In the genomic region with DNA sequence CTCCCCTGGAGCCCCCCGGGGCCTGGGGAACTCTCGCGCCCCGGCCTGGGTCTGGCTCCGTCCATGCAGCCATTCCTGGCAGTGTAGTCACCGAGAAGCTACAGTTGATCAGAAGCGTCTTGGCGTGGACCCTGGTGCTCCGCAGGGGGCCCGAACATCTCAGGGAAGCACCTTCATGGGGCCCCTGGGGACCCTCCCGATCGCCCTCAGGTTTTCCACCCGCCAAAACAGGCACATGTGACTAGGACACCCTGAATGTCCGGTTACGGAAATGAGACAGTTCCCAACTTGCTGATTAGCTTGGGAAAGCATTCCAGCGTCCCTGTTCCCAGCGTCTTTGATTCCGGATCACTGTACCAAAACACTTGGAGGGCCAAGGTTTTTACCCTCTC, we compare ENCODE assay signal across 1 cellular context.
TF ChIP-seq lines count a peak whose summit lies in the region.

No MANE protein-coding gene starts in this region.

TF ChIP-seq in GM23338, 12 proteins besides CTCF, POLR2A, EP300 and RAD21 (continued from another document):
- TF ChIP-seq, protein P1, sequence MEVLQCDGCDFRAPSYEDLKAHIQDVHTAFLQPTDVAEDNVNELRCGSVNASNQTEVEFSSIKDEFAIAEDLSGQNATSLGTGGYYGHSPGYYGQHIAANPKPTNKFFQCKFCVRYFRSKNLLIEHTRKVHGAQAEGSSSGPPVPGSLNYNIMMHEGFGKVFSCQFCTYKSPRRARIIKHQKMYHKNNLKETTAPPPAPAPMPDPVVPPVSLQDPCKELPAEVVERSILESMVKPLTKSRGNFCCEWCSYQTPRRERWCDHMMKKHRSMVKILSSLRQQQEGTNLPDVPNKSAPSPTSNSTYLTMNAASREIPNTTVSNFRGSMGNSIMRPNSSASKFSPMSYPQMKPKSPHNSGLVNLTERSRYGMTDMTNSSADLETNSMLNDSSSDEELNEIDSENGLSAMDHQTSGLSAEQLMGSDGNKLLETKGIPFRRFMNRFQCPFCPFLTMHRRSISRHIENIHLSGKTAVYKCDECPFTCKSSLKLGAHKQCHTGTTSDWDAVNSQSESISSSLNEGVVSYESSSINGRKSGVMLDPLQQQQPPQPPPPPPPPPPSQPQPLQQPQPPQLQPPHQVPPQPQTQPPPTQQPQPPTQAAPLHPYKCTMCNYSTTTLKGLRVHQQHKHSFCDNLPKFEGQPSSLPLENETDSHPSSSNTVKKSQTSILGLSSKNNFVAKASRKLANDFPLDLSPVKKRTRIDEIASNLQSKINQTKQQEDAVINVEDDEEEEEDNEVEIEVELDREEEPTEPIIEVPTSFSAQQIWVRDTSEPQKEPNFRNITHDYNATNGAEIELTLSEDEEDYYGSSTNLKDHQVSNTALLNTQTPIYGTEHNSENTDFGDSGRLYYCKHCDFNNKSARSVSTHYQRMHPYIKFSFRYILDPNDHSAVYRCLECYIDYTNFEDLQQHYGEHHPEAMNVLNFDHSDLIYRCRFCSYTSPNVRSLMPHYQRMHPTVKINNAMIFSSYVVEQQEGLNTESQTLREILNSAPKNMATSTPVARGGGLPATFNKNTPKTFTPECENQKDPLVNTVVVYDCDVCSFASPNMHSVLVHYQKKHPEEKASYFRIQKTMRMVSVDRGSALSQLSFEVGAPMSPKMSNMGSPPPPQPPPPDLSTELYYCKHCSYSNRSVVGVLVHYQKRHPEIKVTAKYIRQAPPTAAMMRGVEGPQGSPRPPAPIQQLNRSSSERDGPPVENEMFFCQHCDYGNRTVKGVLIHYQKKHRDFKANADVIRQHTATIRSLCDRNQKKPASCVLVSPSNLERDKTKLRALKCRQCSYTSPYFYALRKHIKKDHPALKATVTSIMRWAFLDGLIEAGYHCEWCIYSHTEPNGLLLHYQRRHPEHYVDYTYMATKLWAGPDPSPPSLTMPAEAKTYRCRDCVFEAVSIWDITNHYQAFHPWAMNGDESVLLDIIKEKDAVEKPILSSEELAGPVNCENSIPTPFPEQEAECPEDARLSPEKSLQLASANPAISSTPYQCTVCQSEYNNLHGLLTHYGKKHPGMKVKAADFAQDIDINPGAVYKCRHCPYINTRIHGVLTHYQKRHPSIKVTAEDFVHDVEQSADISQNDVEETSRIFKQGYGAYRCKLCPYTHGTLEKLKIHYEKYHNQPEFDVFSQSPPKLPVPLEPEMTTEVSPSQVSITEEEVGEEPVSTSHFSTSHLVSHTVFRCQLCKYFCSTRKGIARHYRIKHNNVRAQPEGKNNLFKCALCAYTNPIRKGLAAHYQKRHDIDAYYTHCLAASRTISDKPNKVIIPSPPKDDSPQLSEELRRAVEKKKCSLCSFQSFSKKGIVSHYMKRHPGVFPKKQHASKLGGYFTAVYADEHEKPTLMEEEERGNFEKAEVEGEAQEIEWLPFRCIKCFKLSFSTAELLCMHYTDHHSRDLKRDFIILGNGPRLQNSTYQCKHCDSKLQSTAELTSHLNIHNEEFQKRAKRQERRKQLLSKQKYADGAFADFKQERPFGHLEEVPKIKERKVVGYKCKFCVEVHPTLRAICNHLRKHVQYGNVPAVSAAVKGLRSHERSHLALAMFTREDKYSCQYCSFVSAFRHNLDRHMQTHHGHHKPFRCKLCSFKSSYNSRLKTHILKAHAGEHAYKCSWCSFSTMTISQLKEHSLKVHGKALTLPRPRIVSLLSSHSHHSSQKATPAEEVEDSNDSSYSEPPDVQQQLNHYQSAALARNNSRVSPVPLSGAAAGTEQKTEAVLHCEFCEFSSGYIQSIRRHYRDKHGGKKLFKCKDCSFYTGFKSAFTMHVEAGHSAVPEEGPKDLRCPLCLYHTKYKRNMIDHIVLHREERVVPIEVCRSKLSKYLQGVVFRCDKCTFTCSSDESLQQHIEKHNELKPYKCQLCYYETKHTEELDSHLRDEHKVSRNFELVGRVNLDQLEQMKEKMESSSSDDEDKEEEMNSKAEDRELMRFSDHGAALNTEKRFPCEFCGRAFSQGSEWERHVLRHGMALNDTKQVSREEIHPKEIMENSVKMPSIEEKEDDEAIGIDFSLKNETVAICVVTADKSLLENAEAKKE (CRISPR knock-in tag; IDR thresholded peaks at IDR 0.05): no peak
- TF ChIP-seq NANOG (IDR thresholded peaks at IDR 0.05; ENCODE audit: borderline replicate concordance) (no peak), ZNF331 (CRISPR knock-in tag; IDR thresholded peaks at IDR 0.05; ENCODE audit: low read depth) (no peak), EZH2phosphoT487 (IDR thresholded peaks at IDR 0.05; ENCODE audit: unreplicated experiment) (no peak), ZNF114 (CRISPR knock-in tag; IDR thresholded peaks at IDR 0.05) (no peak), EZH2 (IDR thresholded peaks at IDR 0.05; ENCODE audit: low read depth, unreplicated experiment) (no peak), STAT1 (IDR thresholded peaks at IDR 0.05; ENCODE audit: unreplicated experiment) (no peak), POLR2AphosphoS5 (IDR thresholded peaks at IDR 0.05; ENCODE audit: low read depth) (no peak), JUNB (IDR thresholded peaks at IDR 0.05; ENCODE audit: unreplicated experiment) (no peak)
- TF ChIP-seq, protein P2, sequence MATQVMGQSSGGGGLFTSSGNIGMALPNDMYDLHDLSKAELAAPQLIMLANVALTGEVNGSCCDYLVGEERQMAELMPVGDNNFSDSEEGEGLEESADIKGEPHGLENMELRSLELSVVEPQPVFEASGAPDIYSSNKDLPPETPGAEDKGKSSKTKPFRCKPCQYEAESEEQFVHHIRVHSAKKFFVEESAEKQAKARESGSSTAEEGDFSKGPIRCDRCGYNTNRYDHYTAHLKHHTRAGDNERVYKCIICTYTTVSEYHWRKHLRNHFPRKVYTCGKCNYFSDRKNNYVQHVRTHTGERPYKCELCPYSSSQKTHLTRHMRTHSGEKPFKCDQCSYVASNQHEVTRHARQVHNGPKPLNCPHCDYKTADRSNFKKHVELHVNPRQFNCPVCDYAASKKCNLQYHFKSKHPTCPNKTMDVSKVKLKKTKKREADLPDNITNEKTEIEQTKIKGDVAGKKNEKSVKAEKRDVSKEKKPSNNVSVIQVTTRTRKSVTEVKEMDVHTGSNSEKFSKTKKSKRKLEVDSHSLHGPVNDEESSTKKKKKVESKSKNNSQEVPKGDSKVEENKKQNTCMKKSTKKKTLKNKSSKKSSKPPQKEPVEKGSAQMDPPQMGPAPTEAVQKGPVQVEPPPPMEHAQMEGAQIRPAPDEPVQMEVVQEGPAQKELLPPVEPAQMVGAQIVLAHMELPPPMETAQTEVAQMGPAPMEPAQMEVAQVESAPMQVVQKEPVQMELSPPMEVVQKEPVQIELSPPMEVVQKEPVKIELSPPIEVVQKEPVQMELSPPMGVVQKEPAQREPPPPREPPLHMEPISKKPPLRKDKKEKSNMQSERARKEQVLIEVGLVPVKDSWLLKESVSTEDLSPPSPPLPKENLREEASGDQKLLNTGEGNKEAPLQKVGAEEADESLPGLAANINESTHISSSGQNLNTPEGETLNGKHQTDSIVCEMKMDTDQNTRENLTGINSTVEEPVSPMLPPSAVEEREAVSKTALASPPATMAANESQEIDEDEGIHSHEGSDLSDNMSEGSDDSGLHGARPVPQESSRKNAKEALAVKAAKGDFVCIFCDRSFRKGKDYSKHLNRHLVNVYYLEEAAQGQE (IDR thresholded peaks at IDR 0.05; ENCODE audit: unreplicated experiment): no peak
